Comparison of ENCODE assay signal across 16 cellular contexts in genomic region chr2:58925676-58926081, GRCh38.
DNase-seq lines count a peak whose midpoint lies in the region; ATAC-seq and TF ChIP-seq lines count a peak whose summit lies in the region.
"Had no signal": no experiment of that assay in that cellular context is flagged by ENCODE, and none has a peak within 500 bp of the region (broad histone marks: within the 10 kb centered on the region; RNA-seq: fewer than 3 reads in every experiment).

No MANE protein-coding gene starts in this region.

- peak; percentile 58 for DNase-seq in AG08395 (ENCODE audit: low spot score)
- DNase-seq in GM04504 (ENCODE audit: low read depth) = peak; percentile 79
- peak; percentile 14 for DNase-seq in cerebellar cortex (ENCODE audit: low spot score)
- DNase-seq in iris pigment epithelial cell (ENCODE audit: low read depth) = peak; percentile 0
- DNase-seq in T-helper 1 cell = no peak
- no peak for DNase-seq in effector CD4-positive, alpha-beta T cell
- DNase-seq in HUDEP-2 (lab: John Stamatoyannopoulos, UW; ENCODE audit: unreplicated experiment in 76 of 76) = no peak
- DNase-seq: activated CD4-positive, alpha-beta T cell treated with anti-CD3 and anti-CD28 coated beads for 36 hours; brain microvascular endothelial cell; foreskin keratinocyte; GF-D8; H7; naive thymus-derived CD8-positive, alpha-beta T cell; NCI-H1694 treated with DMSO at 0.1 percent for 48 hours; T-helper 9 cell had no signal

- ATAC-seq in SK-N-SH treated with all-trans-retinoic acid at 6 μM for 48 hours = no peak
- ATAC-seq: activated CD4-positive, alpha-beta T cell treated with anti-CD3 and anti-CD28 coated beads for 36 hours; foreskin keratinocyte; naive thymus-derived CD8-positive, alpha-beta T cell had no signal

TF ChIP-seq in SK-N-SH treated with all-trans-retinoic acid at 6 μM for 48 hours, 23 proteins besides CTCF, POLR2A, EP300 and RAD21:
- TF ChIP-seq ZFP3 (CRISPR knock-in tag; IDR thresholded peaks at IDR 0.05) = no peak
- TF ChIP-seq CSRNP3 (CRISPR knock-in tag; IDR thresholded peaks at IDR 0.05) = no peak
- no peak for TF ChIP-seq CREB5 (CRISPR knock-in tag; IDR thresholded peaks at IDR 0.05; ENCODE audit: low read depth)
- TF ChIP-seq ARNTL (CRISPR knock-in tag; IDR thresholded peaks at IDR 0.05; ENCODE audit: borderline replicate concordance, low read depth) = no peak
- no peak for TF ChIP-seq ZC3H10 (CRISPR knock-in tag; IDR thresholded peaks at IDR 0.05)
- TF ChIP-seq OSR1 (CRISPR knock-in tag; IDR thresholded peaks at IDR 0.05) = no peak
- no peak for TF ChIP-seq SNAI2 (CRISPR knock-in tag; IDR thresholded peaks at IDR 0.05)
- no peak for TF ChIP-seq RARB (CRISPR knock-in tag; IDR thresholded peaks at IDR 0.05)
- no peak for TF ChIP-seq ESRRG (CRISPR knock-in tag; IDR thresholded peaks at IDR 0.05)
- TF ChIP-seq ISL1 (CRISPR knock-in tag; IDR thresholded peaks at IDR 0.05) = no peak

Comparison
In these comparisons a context has a peak if more than half of its experiments do, and no peak if none do; other contexts are left out.
1. DNase-seq: peak in AG08395 (single experiment), GM04504 (single experiment), cerebellar cortex (single experiment) and iris pigment epithelial cell (single experiment); none in T-helper 1 cell (0 of 5), effector CD4-positive, alpha-beta T cell (single experiment) and HUDEP-2 (0 of 76).